ENCODE assay signal across 24 cellular contexts in the genomic region with DNA sequence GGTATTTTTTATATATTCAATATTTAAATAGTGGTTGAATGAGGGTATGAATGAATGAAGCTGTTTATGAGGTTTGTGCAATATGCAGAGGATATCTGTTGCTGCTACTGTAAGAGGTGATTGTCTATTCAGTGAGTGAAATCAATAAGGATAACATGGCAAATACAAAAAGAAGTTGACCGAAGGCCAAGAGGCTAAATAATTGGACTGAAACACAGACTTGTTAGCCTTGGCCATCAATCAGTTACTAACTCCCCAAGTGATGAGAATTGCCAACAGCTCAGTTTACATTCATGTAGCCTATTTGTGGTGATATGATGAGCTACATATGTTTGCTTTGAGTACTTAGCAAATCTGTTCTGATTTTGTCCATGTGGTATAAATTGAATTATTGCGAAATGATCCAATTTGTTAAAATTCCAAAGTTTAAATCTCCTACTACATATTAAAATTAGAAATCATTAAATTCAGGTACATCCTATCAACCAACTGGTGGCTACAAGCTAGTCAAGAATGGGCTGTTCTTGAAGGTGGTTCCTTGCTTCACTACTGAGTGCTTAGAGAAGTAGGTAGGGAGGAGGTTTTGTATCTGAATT.
"Had no signal": no experiment of that assay in that cellular context is flagged by ENCODE, and none has a peak within 500 bp of the region (broad histone marks: within the 10 kb centered on the region; RNA-seq: fewer than 3 reads in every experiment).

No MANE protein-coding gene starts in this region.

- H3K9me3 ChIP-seq: SJSA1 had no signal

- ATAC-seq: activated T-cell treated with anti-CD3 and anti-CD28 coated beads, Interleukin-2, amount 50 U/mL, for 4 hours; activated T-helper 17 cell treated with anti-CD3 and anti-CD28 coated beads, Interleukin-2, amount 50 U/mL, for 72 hours; Panc1; T-helper 17 cell had no signal

- DNase-seq: activated B cell treated with CpG ODN at 0.5 μM for 24 hours; activated CD4-positive, alpha-beta T cell treated with anti-CD3 and anti-CD28 coated beads for 1 hour; activated CD4-positive, alpha-beta T cell treated with anti-CD3 and anti-CD28 coated beads, Interleukin-2, amount 10 ng/mL, durations not matched to agents 24 days and 14 days; activated CD4-positive, alpha-beta T cell treated with anti-CD3 and anti-CD28 coated beads, Interleukin-2, amount 50 U/mL, for 48 hours; activated CD8-positive, alpha-beta memory T cell treated with anti-CD3 and anti-CD28 coated beads for 24 hours; activated gamma-delta T cell; activated naive CD4-positive, alpha-beta T cell treated with anti-CD3 and anti-CD28 coated beads for 36 hours; activated T-cell treated with anti-CD3 and anti-CD28 coated beads, Interleukin-2, amount 50 U/mL, for 4 hours; brain microvascular endothelial cell; cerebellar nuclear complex; NCI-H1105 treated with DMSO at 0.1 percent for 48 hours; NCI-H1436 treated with DMSO at 0.1 percent for 48 hours; NCI-H187; NCI-H2081; NCI-H526; NCI-H774; NK-92 treated with Interleukin-12 subunit alpha and Interleukin-12 subunit beta, amount 100 ng/mL, for 24 hours; OCI-M1; SHP77; T-helper 17 cell; T-helper 9 cell had no signal

- H3K27me3 ChIP-seq: brain microvascular endothelial cell had no signal

- H3K4me3 ChIP-seq: SJSA1 had no signal

- H3K36me3 ChIP-seq: brain microvascular endothelial cell, SJSA1 had no signal

- H3K27ac ChIP-seq: brain microvascular endothelial cell, SJSA1 had no signal
